ENCODE assay signal across 15 cellular contexts in genomic region chr2:20755132-20755800, GRCh38.
A peak's percentile ranks its signal among the peaks of the same experiment; 100 is the strongest.
DNase-seq lines count a peak whose midpoint lies in the region; FAIRE-seq and TF ChIP-seq lines count a peak whose summit lies in the region.
"Had no signal": no experiment of that assay in that cellular context is flagged by ENCODE, and none has a peak within 500 bp of the region (broad histone marks: within the 10 kb centered on the region; RNA-seq: fewer than 3 reads in every experiment).

No MANE protein-coding gene starts in this region.

- H3K4me1 ChIP-seq in kidney (ENCODE audit: control insufficient read depth in 1 of 2, insufficient read depth in 1 of 2, low read depth in 1 of 2, low read length in 2 of 2), result no peaks in the 10 kb centered on the region
- H3K4me1 ChIP-seq: esophagus muscularis mucosa had no signal

- peaks cover 7% of the 10 kb centered on the region for H3K9me3 Mint-ChIP-seq in activated CD4-positive, alpha-beta memory T cell treated with anti-CD3 and anti-CD28 coated beads for 36 hours

- CTCF ChIA-PET in activated CD4-positive, alpha-beta memory T cell treated with anti-CD3 and anti-CD28 coated beads for 36 hours (lab: Charles Lee), result interaction anchor here (0.6 kb wide), 1 partner anchor 76 kb away, joined by 3 read pairs; no protein-coding TSS in a partner anchor

- FAIRE-seq in kidney (lab: Jason Lieb, UNC), result no peak

- intact Hi-C loops in kidney (cut with DNase I), result no loop called here
- intact Hi-C loops in activated CD4-positive, alpha-beta memory T cell treated with anti-CD3 and anti-CD28 coated beads for 36 hours (cut with micrococcal nuclease), result no loop called here

- peaks cover 12% of the 10 kb centered on the region for H3K4me1 Mint-ChIP-seq in activated CD4-positive, alpha-beta memory T cell treated with anti-CD3 and anti-CD28 coated beads for 36 hours (ENCODE audit: low read depth)

- no peak overlapping the region for H3K27ac ChIP-seq in kidney (ENCODE audit: low read depth in 2 of 2, low read length in 2 of 2)
- H3K27ac ChIP-seq: esophagus muscularis mucosa, SK-N-MC, thoracic aorta had no signal

- peaks cover 2 to 4% of the 10 kb centered on the region in 2 donors for H3K36me3 ChIP-seq in kidney (ENCODE audit: control insufficient read depth in 1 of 2, insufficient read depth in 2 of 2, low read length in 2 of 2)
- H3K36me3 ChIP-seq: thoracic aorta had no signal

- no peak overlapping the region for H3K4me3 ChIP-seq in AG09309 (ENCODE audit: control insufficient read depth, low read depth, low read length)
- H3K4me3 ChIP-seq in NB4 (ENCODE audit: low read depth, low read length), result no peak overlapping the region
- no peak overlapping the region for H3K4me3 ChIP-seq in astrocyte of the spinal cord (ENCODE audit: low read depth, low read length)
- H3K4me3 ChIP-seq in kidney (ENCODE audit: low read length in 2 of 2), result no peak overlapping the region
- H3K4me3 ChIP-seq: esophagus muscularis mucosa, SK-N-MC, thoracic aorta had no signal

- no peak overlapping the region for H3K4me3 Mint-ChIP-seq in activated CD4-positive, alpha-beta memory T cell treated with anti-CD3 and anti-CD28 coated beads for 36 hours
- H3K4me3 Mint-ChIP-seq: activated naive CD8-positive, alpha-beta T cell had no signal

- peaks cover 34% of the 10 kb centered on the region for H3K36me3 Mint-ChIP-seq in activated CD4-positive, alpha-beta memory T cell treated with anti-CD3 and anti-CD28 coated beads for 36 hours

- H3K27ac Mint-ChIP-seq in activated CD4-positive, alpha-beta memory T cell treated with anti-CD3 and anti-CD28 coated beads for 36 hours, result no peak overlapping the region
- H3K27ac Mint-ChIP-seq: activated naive CD8-positive, alpha-beta T cell had no signal

- no peak overlapping the region for H3K9ac ChIP-seq in kidney (ENCODE audit: low read length in 2 of 2)

- TF ChIP-seq CTCF in AG09309 (IDR thresholded peaks at IDR 0.05; ENCODE audit: control insufficient read depth, insufficient read depth, low read depth, low read length, missing control alignments) (peak; percentile 42), NB4 (IDR thresholded peaks at IDR 0.05; ENCODE audit: low read depth, low read length) (no peak), astrocyte of the spinal cord (IDR thresholded peaks at IDR 0.05; ENCODE audit: low read depth, low read length) (peak; percentile 39), kidney (IDR thresholded peaks at IDR 0.05; ENCODE audit: borderline replicate concordance, extremely low read depth, insufficient read depth) (peak; percentile 36)

- POLR2A ChIA-PET in activated CD4-positive, alpha-beta memory T cell treated with anti-CD3 and anti-CD28 coated beads for 36 hours (lab: Charles Lee), result no interaction called here

- in situ Hi-C loops in astrocyte of the spinal cord (cut with HindIII; ENCODE audit: low sequenced_read_pairs), result no loop called here

- peaks cover 0 to 4% of the 10 kb centered on the region in 2 donors for H3K9me3 ChIP-seq in kidney (ENCODE audit: control insufficient read depth in 1 of 2, low read length in 2 of 2)
- H3K9me3 ChIP-seq: thoracic aorta had no signal

- H3K27me3 Mint-ChIP-seq in activated CD4-positive, alpha-beta memory T cell treated with anti-CD3 and anti-CD28 coated beads for 36 hours, result no peaks in the 10 kb centered on the region
- H3K27me3 Mint-ChIP-seq: activated naive CD8-positive, alpha-beta T cell had no signal

- DNase-seq in AG09309 (ENCODE audit: low read depth), result no peak
- peak; percentile 74 for DNase-seq in NB4 (ENCODE audit: low read depth)
- no peak for DNase-seq in astrocyte of the spinal cord (ENCODE audit: low read depth, low spot score)
- DNase-seq in kidney, result no peak
- no peak for DNase-seq in pons (ENCODE audit: low spot score)
- DNase-seq in epidermal melanocyte (ENCODE audit: insufficient read length, low spot score), result no peak
- no peak for DNase-seq in T1000 (lab: John Stamatoyannopoulos, UW)
- DNase-seq in activated CD4-positive, alpha-beta memory T cell treated with anti-CD3 and anti-CD28 coated beads for 36 hours, result no peak
- DNase-seq: mesendoderm, NCI-H146, nucleus accumbens had no signal

- no peak for TF ChIP-seq POLR2A in NB4 (IDR thresholded peaks at IDR 0.05; ENCODE audit: extremely low read depth, insufficient read length)
